ENCODE assay signal across 1 cellular context in the genomic region with DNA sequence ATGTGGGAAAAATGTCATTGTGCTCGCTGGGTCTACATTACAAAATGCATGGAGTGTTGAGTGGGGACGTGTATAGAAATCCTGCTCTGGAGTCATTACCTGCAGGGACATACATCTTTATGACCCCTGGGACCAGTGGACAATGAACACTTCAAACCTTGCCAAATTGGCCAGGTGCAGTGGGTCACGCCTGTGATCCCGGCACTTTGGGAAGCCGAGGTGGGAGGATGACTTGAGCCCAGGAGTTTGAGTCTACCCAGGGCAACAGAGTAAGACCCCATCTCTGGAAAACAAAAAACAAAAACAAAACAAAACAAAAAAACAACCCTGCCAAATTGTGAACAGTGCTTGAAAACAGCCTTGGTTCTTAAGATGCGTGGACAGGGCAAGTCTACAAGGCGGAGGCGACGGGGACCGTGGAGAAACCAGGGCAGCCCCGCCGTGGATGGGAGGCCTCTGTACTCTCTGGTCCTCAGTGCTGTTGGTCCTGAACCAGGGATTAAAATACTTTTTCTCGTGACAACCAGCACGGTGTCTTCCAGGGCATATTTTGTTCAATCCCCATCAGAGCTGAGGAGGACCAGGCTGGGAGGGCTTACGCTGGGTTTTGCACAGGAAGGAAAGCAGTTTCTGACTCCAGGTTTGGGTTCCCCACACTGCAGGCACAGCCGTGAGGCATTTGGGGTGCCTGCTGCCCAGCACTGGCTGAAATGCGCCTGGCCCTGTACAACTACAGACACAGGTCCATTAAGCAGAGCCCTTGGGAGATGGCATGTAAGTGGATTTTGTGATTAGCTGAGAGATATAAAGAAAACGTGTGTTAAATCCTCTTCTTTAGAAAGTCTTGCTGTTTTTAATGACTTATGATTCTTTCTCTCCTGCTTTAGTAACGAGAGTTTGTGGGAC.
TF ChIP-seq lines count a peak whose summit lies in the region.

No MANE protein-coding gene starts in this region.

TF ChIP-seq in GM12878, 131 proteins besides CTCF, POLR2A, EP300 and RAD21:
- TF ChIP-seq EGR1 (IDR thresholded peaks at IDR 0.05; ENCODE audit: borderline replicate concordance in 1 of 2, low read depth in 2 of 2, low read length in 2 of 2) (no peak), IKZF1 (conservative IDR thresholded peaks at IDR 0.05) (no peak), MYB (IDR thresholded peaks at IDR 0.05; ENCODE audit: borderline replicate concordance, low read depth, low read length) (no peak), TAF1 (IDR thresholded peaks at IDR 0.05; ENCODE audit: borderline replicate concordance, low read depth, low read length) (no peak), SMARCA5 (IDR thresholded peaks at IDR 0.05) (no peak), CBX3 (IDR thresholded peaks at IDR 0.05; ENCODE audit: borderline replicate concordance, low read depth) (no peak), BRCA1 (IDR thresholded peaks at IDR 0.05; ENCODE audit: low read depth, low read length) (no peak), STAT3 (IDR thresholded peaks at IDR 0.05; ENCODE audit: low read depth, low read length) (no peak)
- TF ChIP-seq, protein P1, sequence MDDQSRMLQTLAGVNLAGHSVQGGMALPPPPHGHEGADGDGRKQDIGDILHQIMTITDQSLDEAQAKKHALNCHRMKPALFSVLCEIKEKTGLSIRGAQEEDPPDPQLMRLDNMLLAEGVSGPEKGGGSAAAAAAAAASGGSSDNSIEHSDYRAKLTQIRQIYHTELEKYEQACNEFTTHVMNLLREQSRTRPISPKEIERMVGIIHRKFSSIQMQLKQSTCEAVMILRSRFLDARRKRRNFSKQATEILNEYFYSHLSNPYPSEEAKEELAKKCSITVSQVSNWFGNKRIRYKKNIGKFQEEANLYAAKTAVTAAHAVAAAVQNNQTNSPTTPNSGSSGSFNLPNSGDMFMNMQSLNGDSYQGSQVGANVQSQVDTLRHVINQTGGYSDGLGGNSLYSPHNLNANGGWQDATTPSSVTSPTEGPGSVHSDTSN (IDR thresholded peaks at IDR 0.05; ENCODE audit: insufficient replicate concordance, low read depth, low read length): no peak
